In the genomic region with DNA sequence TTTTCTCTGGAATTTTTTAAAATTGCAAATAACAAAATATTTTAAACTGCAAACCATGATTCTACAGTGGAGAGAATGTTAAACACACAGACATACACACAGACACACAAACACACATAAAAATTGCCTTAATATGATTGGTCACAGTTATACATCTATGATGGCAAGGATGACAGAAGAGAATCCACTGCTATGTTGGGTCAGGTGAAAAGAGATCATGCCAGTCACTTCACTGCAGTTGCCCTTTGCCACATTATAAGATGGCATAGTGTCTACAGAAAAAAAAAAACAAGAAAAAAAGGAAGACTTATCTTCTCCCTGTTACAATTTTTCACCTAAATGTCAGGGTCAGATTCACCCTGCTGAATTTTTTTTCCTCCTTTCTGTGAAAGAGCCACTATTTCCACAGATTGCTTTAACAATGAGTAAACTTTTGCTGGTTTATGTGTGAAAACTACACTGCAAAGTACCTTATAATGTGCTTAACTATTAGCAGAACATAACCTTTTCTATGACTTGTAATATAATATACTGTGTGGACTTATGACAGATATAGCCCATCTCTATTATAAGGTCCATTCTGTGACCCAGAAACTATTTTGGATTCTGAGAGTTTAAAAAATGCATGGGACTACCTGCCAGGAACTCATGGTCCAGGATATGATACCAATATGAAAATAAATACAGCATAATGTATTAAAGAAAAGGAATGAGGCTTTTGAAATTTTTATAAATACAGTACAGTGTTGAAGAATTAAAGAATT, we compare ENCODE assay signal across 33 cellular contexts.
"Had no signal": no experiment of that assay in that cellular context is flagged by ENCODE, and none has a peak within 500 bp of the region (broad histone marks: within the 10 kb centered on the region; RNA-seq: fewer than 3 reads in every experiment).

No MANE protein-coding gene starts in this region.

- H3K27ac ChIP-seq: adrenal gland, ascending aorta, body of pancreas, brain microvascular endothelial cell, breast epithelium, cardiac muscle cell had no signal

- H3K9me3 ChIP-seq: adrenal gland, ascending aorta, body of pancreas, breast epithelium had no signal

- H3K36me3 ChIP-seq: adrenal gland, ascending aorta, brain microvascular endothelial cell, breast epithelium, cardiac muscle cell had no signal

- H3K4me3 ChIP-seq: adrenal gland, ascending aorta, body of pancreas, breast epithelium, cardiac muscle cell had no signal

- ATAC-seq: activated naive CD4-positive, alpha-beta T cell treated with anti-CD3 and anti-CD28 coated beads, Interleukin-2, amount 50 U/mL, for 72 hours; activated naive CD8-positive, alpha-beta T cell treated with anti-CD3 and anti-CD28 coated beads, Interleukin-2, amount 50 U/mL, for 24 hours; activated T-cell treated with anti-CD3 and anti-CD28 coated beads, Interleukin-2, amount 50 U/mL, for 4 hours; activated T-cell treated with anti-CD3 and anti-CD28 coated beads, Interleukin-2, amount 50 U/mL, for 72 hours; activated T-helper 17 cell treated with anti-CD3 and anti-CD28 coated beads, Interleukin-2, amount 50 U/mL, for 72 hours; body of pancreas had no signal

- DNase-seq: activated effector memory CD4-positive, alpha-beta T cell treated with anti-CD3 and anti-CD28 coated beads, Interleukin-2, amount 50 U/mL, for 16 hours; activated effector memory CD4-positive, alpha-beta T cell treated with Interleukin-2 at 50 U/mL for 16 hours; activated gamma-delta T cell; activated gamma-delta T cell treated with Interleukin-2 at 50 U/mL for 16 hours; activated naive CD4-positive, alpha-beta T cell; activated naive CD4-positive, alpha-beta T cell treated with anti-CD3 and anti-CD28 coated beads for 36 hours; activated naive CD4-positive, alpha-beta T cell treated with anti-CD3 and anti-CD28 coated beads, Interleukin-2, amount 10 ng/mL, durations not matched to agents 7 days and 5 days; activated naive CD4-positive, alpha-beta T cell treated with anti-CD3 and anti-CD28 coated beads, Interleukin-2, amount 50 U/mL, for 16 hours; activated naive CD4-positive, alpha-beta T cell treated with Interleukin-2 at 50 U/mL for 16 hours; activated naive CD8-positive, alpha-beta T cell treated with anti-CD3 and anti-CD28 coated beads for 36 hours; activated naive CD8-positive, alpha-beta T cell treated with anti-CD3 and anti-CD28 coated beads, Interleukin-2, amount 10 ng/mL, durations not matched to agents 7 days and 5 days; activated naive CD8-positive, alpha-beta T cell treated with anti-CD3 and anti-CD28 coated beads, Interleukin-2, amount 50 U/mL, for 24 hours; activated T-cell treated with anti-CD3 and anti-CD28 coated beads for 4 hours; activated T-cell treated with anti-CD3 and anti-CD28 coated beads, Interleukin-2, amount 50 U/mL, for 1 hour; activated T-cell treated with anti-CD3 and anti-CD28 coated beads, Interleukin-2, amount 50 U/mL, for 24 hours; activated T-cell treated with anti-CD3 and anti-CD28 coated beads, Interleukin-2, amount 50 U/mL, for 4 hours; activated T-cell treated with anti-CD3 and anti-CD28 coated beads, Interleukin-2, amount 50 U/mL, for 48 hours; activated T-cell treated with anti-CD3 and anti-CD28 coated beads, Interleukin-2, amount 50 U/mL, for 72 hours; adrenal gland; amniotic stem cell; amygdala; anterior cingulate cortex; aorta; body of pancreas; brain microvascular endothelial cell; caudate nucleus; central memory CD4-positive, alpha-beta T cell; cerebellar nuclear complex had no signal

- H3K27me3 ChIP-seq: adrenal gland, ascending aorta, body of pancreas, brain microvascular endothelial cell, breast epithelium, cardiac muscle cell had no signal

- H3K4me1 ChIP-seq: body of pancreas, breast epithelium had no signal
